Comparison of ENCODE assay signal across 8 cellular contexts in the genomic region with DNA sequence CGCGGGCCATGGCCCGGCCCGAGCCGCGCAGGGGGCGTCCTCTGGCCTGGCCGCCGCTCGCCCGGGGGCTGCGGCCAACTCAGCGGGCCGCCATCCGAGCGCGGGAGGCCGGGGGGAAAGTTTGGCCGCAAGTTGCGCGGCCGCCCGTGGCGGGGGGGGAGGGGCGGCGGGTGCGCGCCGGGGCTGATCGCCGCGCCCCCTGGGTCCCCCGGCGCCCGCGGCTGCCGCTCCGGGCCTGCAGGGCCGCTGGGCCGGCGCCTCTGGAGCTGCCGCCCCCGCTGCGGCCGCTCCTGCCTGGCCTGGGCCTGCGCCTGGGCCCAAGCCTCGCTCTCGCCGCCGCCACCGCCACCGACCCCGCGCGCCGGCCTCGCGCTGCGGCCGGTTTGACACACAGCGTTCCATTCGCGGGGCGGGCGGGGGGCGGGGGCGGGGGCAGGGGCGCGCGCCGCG. TPM values are rescaled to one million over a fixed set of nuclear protein-coding genes. Genes with fewer than 3 reads are reported as not detected.
DNase-seq lines count a peak whose midpoint lies in the region; ATAC-seq and TF ChIP-seq lines count a peak whose summit lies in the region.

A gene (minus strand): TSS at position 385 of the 450 bp plus-strand sequence. CDS start 699 bp downstream, outside the sequence.

- peaks cover 5% of the 10 kb centered on the region for H3K27me3 Mint-ChIP-seq in HFFc6 (ENCODE audit: insufficient read depth)
- H3K27me3 Mint-ChIP-seq in activated T-helper 2 cell treated with anti-CD3 and anti-CD28 coated beads, Interferon-gamma antibody, Interleukin-2, Interleukin-4, amounts not matched to agents 10 μg/mL and 5 μg/mL and 100 μg/mL, durations not matched to agents 14 hours and 24 hours and 36 hours (ENCODE audit: low read depth), result peaks cover 16% of the 10 kb centered on the region

- H3K36me3 ChIP-seq in BJ (ENCODE audit: control insufficient read depth, insufficient read depth, low read length) (no peaks in the 10 kb centered on the region), right atrium auricular region (no peaks in the 10 kb centered on the region), gastrocnemius medialis (no peaks in the 10 kb centered on the region)

- no peaks in the 10 kb centered on the region for H3K27me3 ChIP-seq in BJ (ENCODE audit: control insufficient read depth, insufficient read depth, low read length)
- no peaks in the 10 kb centered on the region for H3K27me3 ChIP-seq in right atrium auricular region
- no peaks in the 10 kb centered on the region for H3K27me3 ChIP-seq in gastrocnemius medialis

- 0 out of 2 replicates have a peak, but pooled peaks cover 9% of the 10 kb centered on the region for H3K36me3 Mint-ChIP-seq in HFFc6 (ENCODE audit: low read depth)
- no peaks in the 10 kb centered on the region for H3K36me3 Mint-ChIP-seq in activated T-helper 2 cell treated with anti-CD3 and anti-CD28 coated beads, Interferon-gamma antibody, Interleukin-2, Interleukin-4, amounts not matched to agents 10 μg/mL and 5 μg/mL and 100 μg/mL, durations not matched to agents 14 hours and 24 hours and 36 hours (ENCODE audit: low read depth)

- TF ChIP-seq CTCF in BJ (IDR thresholded peaks at IDR 0.05; ENCODE audit: insufficient read depth, low read depth, low read length) (no peak), HFFc6 (IDR thresholded peaks at IDR 0.05) (no peak), right atrium auricular region (IDR thresholded peaks at IDR 0.05) (no peak), gastrocnemius medialis (IDR thresholded peaks at IDR 0.05 in 4 of 5, conservative IDR thresholded peaks at IDR 0.05 in 1 of 5) (no peak)

- intact Hi-C loops in activated T-helper 2 cell treated with anti-CD3 and anti-CD28 coated beads, Interferon-gamma antibody, Interleukin-2, Interleukin-4, amounts not matched to agents 10 μg/mL and 5 μg/mL and 100 μg/mL, durations not matched to agents 14 hours and 24 hours and 36 hours (cut with micrococcal nuclease), result no loop called here
- intact Hi-C loops in gastrocnemius medialis (cut with DNase I; ENCODE audit: low total_unique reads), result no loop called here

- H3K27ac ChIP-seq in right atrium auricular region (peak within 1 kb of the TSS; percentile 78 to 86), gastrocnemius medialis (peak within 1 kb of the TSS; percentile 85 to 93 (median 90))

- in situ Hi-C loops in gastrocnemius medialis (cut with MboI; ENCODE audit: low sequenced_read_pairs in 4 of 4), result no loop called here

- H3K9me3 Mint-ChIP-seq in HFFc6, result no peaks in the 10 kb centered on the region
- no peaks in the 10 kb centered on the region for H3K9me3 Mint-ChIP-seq in activated T-helper 2 cell treated with anti-CD3 and anti-CD28 coated beads, Interferon-gamma antibody, Interleukin-2, Interleukin-4, amounts not matched to agents 10 μg/mL and 5 μg/mL and 100 μg/mL, durations not matched to agents 14 hours and 24 hours and 36 hours

- DNase-seq in BJ (ENCODE audit: low read depth) (no peak), HFFc6 (no peak), right atrium auricular region (ENCODE audit: low spot score) (no peak), gastrocnemius medialis (no peak), activated gamma-delta T cell (lab: John Stamatoyannopoulos, UW) (no peak), hippocampal formation (lab: John Stamatoyannopoulos, UW) (no peak), NK-92 (lab: John Stamatoyannopoulos, UW; ENCODE audit: unreplicated experiment) (no peak)
- no peak for DNase-seq in activated T-helper 2 cell treated with anti-CD3 and anti-CD28 coated beads, Interferon-gamma antibody, Interleukin-2, Interleukin-4, amounts not matched to agents 10 μg/mL and 5 μg/mL and 100 μg/mL, durations not matched to agents 14 hours and 24 hours and 36 hours (ENCODE audit: low spot score)

- POLR2A ChIA-PET in BJ (lab: Charles Lee), result no interaction called here

- peaks cover 0 to 41% of the 10 kb centered on the region in 2 donors for H3K4me1 ChIP-seq in right atrium auricular region
- H3K4me1 ChIP-seq in gastrocnemius medialis, result peaks cover 28 to 39% of the 10 kb centered on the region in 2 donors

- H3K4me3 Mint-ChIP-seq in HFFc6, result peak within 1 kb of the TSS; percentile 95
- H3K4me3 Mint-ChIP-seq in activated T-helper 2 cell treated with anti-CD3 and anti-CD28 coated beads, Interferon-gamma antibody, Interleukin-2, Interleukin-4, amounts not matched to agents 10 μg/mL and 5 μg/mL and 100 μg/mL, durations not matched to agents 14 hours and 24 hours and 36 hours (ENCODE audit: low read depth), result peak within 1 kb of the TSS; percentile 83

- peak; percentile 12 to 17 for ATAC-seq in gastrocnemius medialis

- peak within 1 kb of the TSS; percentile 83 for H3K27ac Mint-ChIP-seq in HFFc6
- peak within 1 kb of the TSS; percentile 82 for H3K27ac Mint-ChIP-seq in activated T-helper 2 cell treated with anti-CD3 and anti-CD28 coated beads, Interferon-gamma antibody, Interleukin-2, Interleukin-4, amounts not matched to agents 10 μg/mL and 5 μg/mL and 100 μg/mL, durations not matched to agents 14 hours and 24 hours and 36 hours

- peaks cover 52% of the 10 kb centered on the region for H3K4me1 Mint-ChIP-seq in HFFc6 (ENCODE audit: low read depth)
- peaks cover 2% of the 10 kb centered on the region for H3K4me1 Mint-ChIP-seq in activated T-helper 2 cell treated with anti-CD3 and anti-CD28 coated beads, Interferon-gamma antibody, Interleukin-2, Interleukin-4, amounts not matched to agents 10 μg/mL and 5 μg/mL and 100 μg/mL, durations not matched to agents 14 hours and 24 hours and 36 hours (ENCODE audit: low read depth)

- H3K4me3 ChIP-seq in BJ (ENCODE audit: low read depth, low read length), result peak within 1 kb of the TSS; percentile 96
- peak within 1 kb of the TSS; percentile 67 to 78 for H3K4me3 ChIP-seq in right atrium auricular region
- peak within 1 kb of the TSS; percentile 63 to 85 (median 73) for H3K4me3 ChIP-seq in gastrocnemius medialis

- CTCF ChIA-PET in BJ (lab: Yijun Ruan, JAX), result no interaction called here

- TF ChIP-seq POLR2A in gastrocnemius medialis (IDR thresholded peaks at IDR 0.05), result peak; percentile 73 to 83

- H3K9me3 ChIP-seq in right atrium auricular region (no peaks in the 10 kb centered on the region), gastrocnemius medialis (no peaks in the 10 kb centered on the region)

RNA-seq across cellular contexts. Expression of the gene that starts here (rescaled TPM):
- 26.1 and 28.0 TPM in 2 replicates for polyA plus RNA-seq in BJ (2011; rRNA removed)
- polyA minus RNA-seq in BJ (2011; rRNA and poly(A)+ RNA removed), result 13.8 and 19.4 TPM in 2 replicates
- total RNA-seq in HFFc6 (2021; fragmentation: NEBNext Ultra II Directional; extraction: Animal tissue kit (Norgen Biotek cat#: 25700)), result 10 to 100 TPM; 46.1 to 61.9 (median 49.3) TPM
- total RNA-seq in activated T-helper 2 cell treated with anti-CD3 and anti-CD28 coated beads, Interferon-gamma antibody, Interleukin-2, Interleukin-4, amounts not matched to agents 10 μg/mL and 5 μg/mL and 100 μg/mL, durations not matched to agents 14 hours and 24 hours and 36 hours, result 13.2 and 13.4 TPM in 2 replicates
- total RNA-seq in right atrium auricular region (10 to 100 TPM; 63.6 to 69.7 TPM), gastrocnemius medialis (10 to 100 TPM; 64.9 to 95.8 (median 72.0) TPM)
